ENCODE assay signal across 8 cellular contexts in the genomic region with DNA sequence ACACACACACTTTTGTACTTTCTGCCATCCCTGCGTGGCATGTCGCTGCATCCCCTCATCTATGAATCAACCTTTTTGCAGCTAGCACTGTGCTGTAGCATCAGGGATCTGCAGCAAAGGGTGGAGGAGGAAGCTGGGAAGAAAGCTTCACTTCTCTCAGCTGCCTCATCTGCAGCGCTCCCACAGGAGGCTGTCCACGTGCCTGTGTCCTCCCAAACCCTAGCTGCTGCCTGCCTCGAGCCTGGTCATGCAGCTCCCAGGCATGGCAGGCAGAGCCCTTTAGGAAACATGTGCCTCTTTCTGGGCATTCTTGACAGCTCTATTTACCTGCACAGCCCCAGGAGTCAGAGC.
DNase-seq lines count a peak whose midpoint lies in the region; ATAC-seq and TF ChIP-seq lines count a peak whose summit lies in the region.

No MANE protein-coding gene starts in this region.

- H3K9me3 ChIP-seq in Peyer's patch, result no peaks in the 10 kb centered on the region

- DNase-seq in C1 segment of cervical spinal cord (lab: John Stamatoyannopoulos, UW), result peak in 9 of 14 donors; percentile 13 to 65 (median 35)
- peak in 1 of 3 donors; percentile 53 for DNase-seq in Peyer's patch
- DNase-seq in endothelial cell (ENCODE audit: low spot score), result no peak
- no peak for DNase-seq in NCI-H128 (lab: John Stamatoyannopoulos, UW; ENCODE audit: unreplicated experiment)
- no peak for DNase-seq in AML-193 (lab: John Stamatoyannopoulos, UW)

- H3K4me1 ChIP-seq in Peyer's patch, result peaks cover 0 to 17% (median 11%) of the 10 kb centered on the region in 4 donors

- no peak overlapping the region for H3K4me3 ChIP-seq in Peyer's patch

- H3K36me3 Mint-ChIP-seq in endothelial cell (ENCODE audit: low read depth, unreplicated experiment) (no peaks in the 10 kb centered on the region), nephron (ENCODE audit: low read depth) (no peaks in the 10 kb centered on the region)

- H3K27me3 ChIP-seq in Peyer's patch, result no peaks in the 10 kb centered on the region

- peak overlapping the region; percentile 85 for H3K27ac Mint-ChIP-seq in endothelial cell (ENCODE audit: unreplicated experiment)
- H3K27ac Mint-ChIP-seq in nephron, result peak overlapping the region; percentile 88 to 98 (median 96)

- TF ChIP-seq CTCF in Peyer's patch (IDR thresholded peaks at IDR 0.05) (no peak), endothelial cell (IDR thresholded peaks at IDR 0.05; ENCODE audit: unreplicated experiment) (no peak), nephron (IDR thresholded peaks at IDR 0.05; ENCODE audit: unreplicated experiment in 3 of 3) (no peak)

- no peak for ATAC-seq in HG02642 (IDR thresholded peaks at IDR 0.05; ENCODE audit: poor library complexity, unreplicated experiment)
- no peak for ATAC-seq in HG03469 (IDR thresholded peaks at IDR 0.05; ENCODE audit: unreplicated experiment)

- peaks cover 1% of the 10 kb centered on the region for H3K27me3 Mint-ChIP-seq in endothelial cell (ENCODE audit: unreplicated experiment)
- no peaks in the 10 kb centered on the region for H3K27me3 Mint-ChIP-seq in nephron (ENCODE audit: low read depth)

- H3K9me3 Mint-ChIP-seq in endothelial cell (ENCODE audit: unreplicated experiment), result no peaks in the 10 kb centered on the region
- no peaks in the 10 kb centered on the region for H3K9me3 Mint-ChIP-seq in nephron

- no peaks in the 10 kb centered on the region for H3K36me3 ChIP-seq in Peyer's patch

- H3K4me3 Mint-ChIP-seq in endothelial cell (ENCODE audit: unreplicated experiment), result no peak overlapping the region
- peak overlapping the region; percentile 36 to 72 (median 51) for H3K4me3 Mint-ChIP-seq in nephron

- no peak for TF ChIP-seq POLR2A in Peyer's patch (IDR thresholded peaks at IDR 0.05)

- H3K4me1 Mint-ChIP-seq in endothelial cell (ENCODE audit: unreplicated experiment) (peaks cover 64% of the 10 kb centered on the region), nephron (peaks cover 55% of the 10 kb centered on the region)

- H3K27ac ChIP-seq in Peyer's patch, result peak overlapping the region; percentile 49 to 79 (median 67)

Comparison
In these comparisons a context has a peak if more than half of its experiments do, and no peak if none do; other contexts are left out.
1. DNase-seq: peak in C1 segment of cervical spinal cord (9 of 14); none in endothelial cell (single experiment), NCI-H128 (single experiment) and AML-193 (0 of 2).